22 cellular contexts compared by ENCODE assay signal in genomic region chr21:45910548-45911221, GRCh38.
DNase-seq lines count a peak whose midpoint lies in the region; ATAC-seq, FAIRE-seq and TF ChIP-seq lines count a peak whose summit lies in the region.
"Had no signal": no experiment of that assay in that cellular context is flagged by ENCODE, and none has a peak within 500 bp of the region (broad histone marks: within the 10 kb centered on the region; RNA-seq: fewer than 3 reads in every experiment).

No MANE protein-coding gene starts in this region.

- H3K4me3 ChIP-seq in right lobe of liver (no peak overlapping the region), HepG2 (replicated peaks in 1 of 3; ENCODE audit: insufficient read depth in 1 of 3, low read depth in 2 of 3, low read length in 3 of 3) (no peak overlapping the region), spleen (no peak overlapping the region), foreskin fibroblast (ENCODE audit: low read depth in 1 of 2, low read length in 2 of 2) (no peak overlapping the region)
- H3K4me3 ChIP-seq: neural progenitor cell, suprapubic skin had no signal

- H3K27ac ChIP-seq in right lobe of liver (no peak overlapping the region), HepG2 (ENCODE audit: extremely low read length, insufficient read depth, low read length) (no peak overlapping the region), spleen (no peak overlapping the region)
- H3K27ac ChIP-seq: epithelial cell of prostate, neural progenitor cell, suprapubic skin had no signal

- CTCF ChIA-PET in HepG2 (lab: Yijun Ruan, JAX; ENCODE audit: low intra/inter-chr PET ratio, low total read pairs) = no interaction called here

- no peak for TF ChIP-seq POLR2A in right lobe of liver (IDR thresholded peaks at IDR 0.05)
- no peak for TF ChIP-seq POLR2A in HepG2 (IDR thresholded peaks at IDR 0.05; ENCODE audit: insufficient read depth in 1 of 2, low read depth in 2 of 2, low read length in 2 of 2)
- TF ChIP-seq POLR2A in spleen (IDR thresholded peaks at IDR 0.05) = no peak

- H3K4me1 ChIP-seq in right lobe of liver (no peaks in the 10 kb centered on the region), HepG2 (ENCODE audit: insufficient read depth, low read length) (no peaks in the 10 kb centered on the region), spleen (peaks cover 0 to 4% (median 3%) of the 10 kb centered on the region in 6 donors)
- H3K4me1 ChIP-seq: neural progenitor cell, suprapubic skin had no signal

- no peak for TF ChIP-seq RAD21 in HepG2 (CRISPR knock-in tag; IDR thresholded peaks at IDR 0.05)

- H3K36me3 ChIP-seq in right lobe of liver (no peaks in the 10 kb centered on the region), HepG2 (replicated peaks in 1 of 2; ENCODE audit: control insufficient read depth in 1 of 2, insufficient read depth in 2 of 2, low read length in 2 of 2) (no peaks in the 10 kb centered on the region), spleen (peaks cover 0 to 33% (median 0%) of the 10 kb centered on the region in 6 donors)
- H3K36me3 ChIP-seq: neural progenitor cell, suprapubic skin had no signal

- FAIRE-seq in HepG2 (lab: Jason Lieb, UNC) = no peak
- FAIRE-seq: D721Med, GM19239 had no signal

- no peak for TF ChIP-seq EP300 in HepG2 (IDR thresholded peaks at IDR 0.05; ENCODE audit: low read depth in 2 of 2, low read length in 2 of 2)
- no peak for TF ChIP-seq EP300 in HepG2 (CRISPR knock-in tag; IDR thresholded peaks at IDR 0.05; ENCODE audit: borderline replicate concordance)

- no peaks in the 10 kb centered on the region for H3K9me3 ChIP-seq in right lobe of liver
- no peaks in the 10 kb centered on the region for H3K9me3 ChIP-seq in HepG2 (ENCODE audit: low read length)
- no peaks in the 10 kb centered on the region for H3K9me3 ChIP-seq in spleen
- H3K9me3 ChIP-seq: suprapubic skin had no signal

- in situ Hi-C loops in HepG2 (cut with HindIII; ENCODE audit: extremely low pct_ligation_motif_present, low pct_unique_long_range_greater_than_20kb) = no loop called here

- no peak for TF ChIP-seq CTCF in right lobe of liver (IDR thresholded peaks at IDR 0.05)
- no peak for TF ChIP-seq CTCF in HepG2 (CRISPR knock-in tag; IDR thresholded peaks at IDR 0.05)
- TF ChIP-seq CTCF in spleen (IDR thresholded peaks at IDR 0.05 in 8 of 11, conservative IDR thresholded peaks at IDR 0.05 in 3 of 11) = no peak
- TF ChIP-seq CTCF in foreskin fibroblast (IDR thresholded peaks at IDR 0.05; ENCODE audit: low read depth, low read length) = no peak

- no peaks in the 10 kb centered on the region for H3K79me2 ChIP-seq in HepG2 (ENCODE audit: insufficient read depth, low read length)

- BruUV-seq in HepG2 (replicated peaks; lab: Mats Ljungman, UMichigan) = no TSS peak

- no peak overlapping the region for H3K9ac ChIP-seq in HepG2 (ENCODE audit: insufficient read depth, low read depth, low read length)
- H3K9ac ChIP-seq: neural progenitor cell had no signal

- ATAC-seq in right lobe of liver (no peak), HepG2 (no peak), HG02678 (IDR thresholded peaks at IDR 0.05; ENCODE audit: unreplicated experiment) (no peak)

- 59% methylated on average over 5 of the region's 28 CpGs for WGBS in right lobe of liver (ENCODE audit: insufficient coverage, low coverage, low lambda C conversion rate, missing lambda C conversion rate)
- 48% methylated on average over 7 of the region's 28 CpGs for WGBS in HepG2 (ENCODE audit: low lambda C conversion rate)
- WGBS in spleen, 5 donors = 80 to 87% (median 83%) methylated on average over 21 to 28 of the region's 28 CpGs

- intact Hi-C loops in right lobe of liver (cut with DNase I) (no loop called here), HepG2 (cut with micrococcal nuclease; ENCODE audit: unreplicated experiment) (no loop called here), spleen (cut with DNase I; ENCODE audit: low total_unique reads) (no loop called here)

- H4K20me1 ChIP-seq in HepG2 (ENCODE audit: insufficient read depth, low read length) = no peaks in the 10 kb centered on the region

- POLR2A ChIA-PET in HepG2 (lab: Yijun Ruan, JAX) = no interaction called here

- no peak overlapping the region for H3K4me2 ChIP-seq in HepG2 (ENCODE audit: low read depth, low read length)
- H3K4me2 ChIP-seq: neural progenitor cell had no signal

- H3K27me3 ChIP-seq in right lobe of liver (no peaks in the 10 kb centered on the region), HepG2 (ENCODE audit: control insufficient read depth in 1 of 2, insufficient read depth in 2 of 2, low read length in 2 of 2) (peaks cover 5 to 55% of the 10 kb centered on the region in 2 experiments; a peak in 4 of 5 replicates), spleen (replicated peaks in 1 of 7) (no peaks in the 10 kb centered on the region)
- H3K27me3 ChIP-seq: neural progenitor cell, suprapubic skin had no signal

- no peak overlapping the region for H2AFZ ChIP-seq in HepG2 (ENCODE audit: low read length)
- H2AFZ ChIP-seq: neural progenitor cell had no signal

- peak in 2 of 3 donors; percentile 14 to 45 for DNase-seq in right lobe of liver
- DNase-seq in HepG2 (ENCODE audit: low spot score) = no peak
- DNase-seq in NCI-H69 (lab: John Stamatoyannopoulos, UW) = peak; percentile 81
- DNase-seq in globus pallidus (ENCODE audit: low spot score) = peak; percentile 20
- DNase-seq in HPDE6-E6E7 (ENCODE audit: extremely low spot score) = no peak
- DNase-seq in spleen = no peak
- DNase-seq in foreskin fibroblast = no peak
- DNase-seq: activated CD4-positive, alpha-beta T cell treated with anti-CD3 and anti-CD28 coated beads for 1 hour; activated gamma-delta T cell treated with Interleukin-2 at 50 U/mL for 16 hours; aorta; cortex of kidney; glutamatergic neuron; HCEC 1CT; mesenchymal stem cell; stimulated activated CD4-positive, alpha-beta T cell treated with anti-CD3 and anti-CD28 coated beads, Interleukin-4, amount 100 ng/mL, for 1 hour; T-helper 9 cell had no signal

TF ChIP-seq in HepG2, 621 proteins besides CTCF, POLR2A, EP300 and RAD21:
- TF ChIP-seq CREB1 (IDR thresholded peaks at IDR 0.05) = no peak
- TF ChIP-seq CREB1 (CRISPR knock-in tag; IDR thresholded peaks at IDR 0.05) = no peak
- TF ChIP-seq SMAD3 (CRISPR knock-in tag; IDR thresholded peaks at IDR 0.05) = no peak
- TF ChIP-seq KLF12 (CRISPR knock-in tag; IDR thresholded peaks at IDR 0.05; ENCODE audit: borderline replicate concordance) = no peak
- TF ChIP-seq ZNF3 (CRISPR knock-in tag; IDR thresholded peaks at IDR 0.05) = no peak
- no peak for TF ChIP-seq ZNF264 (CRISPR knock-in tag; IDR thresholded peaks at IDR 0.05)
- TF ChIP-seq ZMAT3 (CRISPR knock-in tag; conservative IDR thresholded peaks at IDR 0.05) = no peak
- TF ChIP-seq ZIK1 (CRISPR knock-in tag; IDR thresholded peaks at IDR 0.05; ENCODE audit: borderline replicate concordance, low read depth) = no peak
- TF ChIP-seq ZNF335 (CRISPR knock-in tag; IDR thresholded peaks at IDR 0.05) = no peak
- no peak for TF ChIP-seq BORCS8-MEF2B (CRISPR knock-in tag; IDR thresholded peaks at IDR 0.05)

Comparison
In these comparisons a context has a peak if more than half of its experiments do, and no peak if none do; other contexts are left out.
1. DNase-seq: peak in right lobe of liver (2 of 3), NCI-H69 (single experiment) and globus pallidus (single experiment); none in HepG2 (single experiment), HPDE6-E6E7 (single experiment), spleen (single experiment) and foreskin fibroblast (0 of 2).